ENCODE assay signal across 10 cellular contexts in genomic region chr5:16492398-16493175, GRCh38. TPM values are rescaled to one million over a fixed set of nuclear protein-coding genes. Genes with fewer than 3 reads are reported as not detected.
A peak's percentile ranks its signal among the peaks of the same experiment; 100 is the strongest.
DNase-seq lines count a peak whose midpoint lies in the region; ATAC-seq, FAIRE-seq and TF ChIP-seq lines count a peak whose summit lies in the region.
"Had no signal": no experiment of that assay in that cellular context is flagged by ENCODE, and none has a peak within 500 bp of the region (broad histone marks: within the 10 kb centered on the region; RNA-seq: fewer than 3 reads in every experiment).

No MANE protein-coding gene starts in this region.

- H4K20me1 ChIP-seq in HepG2 (ENCODE audit: insufficient read depth, low read length) (no peaks in the 10 kb centered on the region), astrocyte (ENCODE audit: insufficient read depth, low read length) (no peaks in the 10 kb centered on the region)

- H3K27me3 Mint-ChIP-seq in astrocyte (ENCODE audit: low read depth, unreplicated experiment): peaks cover 3% of the 10 kb centered on the region
- H3K27me3 Mint-ChIP-seq in activated naive CD4-positive, alpha-beta T cell treated with anti-CD3 and anti-CD28 coated beads for 36 hours (ENCODE audit: low read depth): no peaks in the 10 kb centered on the region

- H3K4me2 ChIP-seq in HepG2 (ENCODE audit: low read depth, low read length) (no peak overlapping the region), astrocyte (ENCODE audit: low read length) (no peak overlapping the region)

- H3K36me3 Mint-ChIP-seq in astrocyte (ENCODE audit: low read depth, unreplicated experiment): peaks cover 3% of the 10 kb centered on the region
- peaks cover 10% of the 10 kb centered on the region for H3K36me3 Mint-ChIP-seq in activated naive CD4-positive, alpha-beta T cell treated with anti-CD3 and anti-CD28 coated beads for 36 hours (ENCODE audit: low read depth)

- DNase-seq in right lobe of liver (no peak), HepG2 (ENCODE audit: low spot score) (no peak), astrocyte (ENCODE audit: low read depth) (peak; percentile 70), left colon (peak; percentile 61 to 70), GM19239 (ENCODE audit: insufficient read length, low spot score) (no peak)
- DNase-seq in activated naive CD4-positive, alpha-beta T cell treated with anti-CD3 and anti-CD28 coated beads for 36 hours: no peak
- DNase-seq: RPMI8226 had no signal

- peak overlapping the region; percentile 79 for H3K27ac Mint-ChIP-seq in astrocyte (ENCODE audit: unreplicated experiment)
- no peak overlapping the region for H3K27ac Mint-ChIP-seq in activated naive CD4-positive, alpha-beta T cell treated with anti-CD3 and anti-CD28 coated beads for 36 hours

- no peak for TF ChIP-seq RAD21 in HepG2 (CRISPR knock-in tag; IDR thresholded peaks at IDR 0.05)

- intact Hi-C loops in right lobe of liver (cut with DNase I): loop anchor here (10.0 kb wide), 2 partner anchors 52 to 62 kb away; no protein-coding TSS in a partner anchor
- intact Hi-C loops in HepG2 (cut with micrococcal nuclease; ENCODE audit: unreplicated experiment): no loop called here
- intact Hi-C loops in left colon (cut with DNase I, micrococcal nuclease): loop anchor here in 1 of 2 donors (5.0 kb wide), 1 partner anchor 60 kb away; no protein-coding TSS in a partner anchor
- intact Hi-C loops in activated naive CD4-positive, alpha-beta T cell treated with anti-CD3 and anti-CD28 coated beads for 36 hours (cut with micrococcal nuclease): no loop called here

- CTCF ChIA-PET in HepG2 (lab: Yijun Ruan, JAX; ENCODE audit: low intra/inter-chr PET ratio, low total read pairs): no interaction called here
- CTCF ChIA-PET in activated naive CD4-positive, alpha-beta T cell treated with anti-CD3 and anti-CD28 coated beads for 36 hours (lab: Charles Lee): interaction anchor here (0.7 kb wide), 2 partner anchors 9 to 21 kb away, joined by 3 read pairs; no protein-coding TSS in a partner anchor

- FAIRE-seq in HepG2 (lab: Jason Lieb, UNC) (no peak), astrocyte (lab: Jason Lieb, UNC) (no peak), GM19239 (lab: Jason Lieb, UNC) (no peak)

- TF ChIP-seq CTCF in right lobe of liver (IDR thresholded peaks at IDR 0.05) (no peak), HepG2 (CRISPR knock-in tag; IDR thresholded peaks at IDR 0.05) (no peak), astrocyte (IDR thresholded peaks at IDR 0.05; ENCODE audit: insufficient read depth, low read depth, low read length) (no peak)

- H2AFZ ChIP-seq in HepG2 (ENCODE audit: low read length): no peak overlapping the region
- no peak overlapping the region for H2AFZ ChIP-seq in astrocyte (ENCODE audit: low read depth, low read length)

- peak; percentile 9 to 55 (median 42) for ATAC-seq in right lobe of liver
- no peak for ATAC-seq in HepG2
- ATAC-seq in left colon: peak; percentile 77
- no peak for ATAC-seq in GM19035 (IDR thresholded peaks at IDR 0.05; ENCODE audit: unreplicated experiment)
- no peak for ATAC-seq in HG02571 (IDR thresholded peaks at IDR 0.05; ENCODE audit: unreplicated experiment)

- POLR2A ChIA-PET in HepG2 (lab: Yijun Ruan, JAX): no interaction called here

- H3K9me3 ChIP-seq in right lobe of liver: no peaks in the 10 kb centered on the region
- peaks cover 20% of the 10 kb centered on the region; the same call in 1 of the 2 replicates for H3K9me3 ChIP-seq in HepG2 (ENCODE audit: low read length)
- no peaks in the 10 kb centered on the region for H3K9me3 ChIP-seq in astrocyte (ENCODE audit: insufficient read depth, low read depth, low read length)

- no peak overlapping the region for H3K4me3 ChIP-seq in right lobe of liver
- no peak overlapping the region for H3K4me3 ChIP-seq in HepG2 (replicated peaks in 1 of 3; ENCODE audit: insufficient read depth in 1 of 3, low read depth in 2 of 3, low read length in 3 of 3)
- no peak overlapping the region for H3K4me3 ChIP-seq in astrocyte (ENCODE audit: insufficient read depth, low read depth, low read length)

- BruUV-seq in HepG2 (replicated peaks; lab: Mats Ljungman, UMichigan): no TSS peak

- H3K27me3 ChIP-seq in right lobe of liver (no peaks in the 10 kb centered on the region), HepG2 (ENCODE audit: control insufficient read depth in 1 of 2, insufficient read depth in 2 of 2, low read length in 2 of 2) (no peaks in the 10 kb centered on the region; a peak in 1 of 5 replicates), astrocyte (ENCODE audit: insufficient read depth, low read length) (no peaks in the 10 kb centered on the region)

- in situ Hi-C loops in HepG2 (cut with HindIII; ENCODE audit: extremely low pct_ligation_motif_present, low pct_unique_long_range_greater_than_20kb): no loop called here

- H3K4me3 Mint-ChIP-seq in astrocyte (ENCODE audit: unreplicated experiment): no peak overlapping the region
- H3K4me3 Mint-ChIP-seq in activated naive CD4-positive, alpha-beta T cell treated with anti-CD3 and anti-CD28 coated beads for 36 hours: no peak overlapping the region
- H3K4me3 Mint-ChIP-seq: neural crest cell had no signal

- H3K9me3 Mint-ChIP-seq in astrocyte (ENCODE audit: unreplicated experiment): peaks cover 12% of the 10 kb centered on the region
- peaks cover 22% of the 10 kb centered on the region for H3K9me3 Mint-ChIP-seq in activated naive CD4-positive, alpha-beta T cell treated with anti-CD3 and anti-CD28 coated beads for 36 hours

- 54% methylated on average over 10 of the region's 11 CpGs for WGBS in right lobe of liver (ENCODE audit: insufficient coverage, low coverage, low lambda C conversion rate, missing lambda C conversion rate)
- 30% methylated on average over 11 of the region's 11 CpGs for WGBS in HepG2 (ENCODE audit: low lambda C conversion rate)

- TF ChIP-seq EP300 in HepG2 (IDR thresholded peaks at IDR 0.05; ENCODE audit: low read depth in 2 of 2, low read length in 2 of 2) (no peak), HepG2 (CRISPR knock-in tag; IDR thresholded peaks at IDR 0.05; ENCODE audit: borderline replicate concordance) (no peak)

- no peaks in the 10 kb centered on the region for H3K79me2 ChIP-seq in HepG2 (ENCODE audit: insufficient read depth, low read length)
- no peaks in the 10 kb centered on the region for H3K79me2 ChIP-seq in astrocyte (ENCODE audit: insufficient read depth, low read length)

- no peak overlapping the region for H3K9ac ChIP-seq in HepG2 (ENCODE audit: insufficient read depth, low read depth, low read length)
- H3K9ac ChIP-seq in astrocyte (ENCODE audit: low read length): no peak overlapping the region

- no peak for TF ChIP-seq POLR2A in right lobe of liver (IDR thresholded peaks at IDR 0.05)
- no peak for TF ChIP-seq POLR2A in HepG2 (IDR thresholded peaks at IDR 0.05; ENCODE audit: insufficient read depth in 1 of 2, low read depth in 2 of 2, low read length in 2 of 2)

- H3K4me1 Mint-ChIP-seq in astrocyte (ENCODE audit: low read depth, unreplicated experiment): peaks cover 3% of the 10 kb centered on the region
- H3K4me1 Mint-ChIP-seq in activated naive CD4-positive, alpha-beta T cell treated with anti-CD3 and anti-CD28 coated beads for 36 hours (ENCODE audit: low read depth): peaks cover 14% of the 10 kb centered on the region
- H3K4me1 Mint-ChIP-seq: neural crest cell had no signal

- H3K27ac ChIP-seq in right lobe of liver (peak overlapping the region in 2 of 3 donors; percentile 9 to 20), HepG2 (ENCODE audit: extremely low read length, insufficient read depth, low read length) (no peak overlapping the region), astrocyte (ENCODE audit: low read depth, low read length) (no peak overlapping the region)

- H3K36me3 ChIP-seq in right lobe of liver: no peaks in the 10 kb centered on the region
- no peaks in the 10 kb centered on the region for H3K36me3 ChIP-seq in HepG2 (replicated peaks in 1 of 2; ENCODE audit: control insufficient read depth in 1 of 2, insufficient read depth in 2 of 2, low read length in 2 of 2)
- no peaks in the 10 kb centered on the region for H3K36me3 ChIP-seq in astrocyte (ENCODE audit: insufficient read depth, low read length)

- H3K4me1 ChIP-seq in right lobe of liver: peaks cover 0 to 31% (median 7%) of the 10 kb centered on the region in 4 donors
- H3K4me1 ChIP-seq in HepG2 (ENCODE audit: insufficient read depth, low read length): no peaks in the 10 kb centered on the region
- no peaks in the 10 kb centered on the region for H3K4me1 ChIP-seq in astrocyte (ENCODE audit: insufficient read depth, low read length)

TF ChIP-seq in HepG2, 621 proteins besides CTCF, POLR2A, EP300 and RAD21 (continues in another document):
- TF ChIP-seq ZNF766 (CRISPR knock-in tag; IDR thresholded peaks at IDR 0.05; ENCODE audit: borderline replicate concordance) (no peak), ZNF850 (CRISPR knock-in tag; conservative IDR thresholded peaks at IDR 0.05) (no peak)

RNA-seq across cellular contexts. Expression of gene ZNF622, which starts 27.0 kb away (rescaled TPM):
- 10 to 100 TPM; 12.9 to 15.7 (median 14.9) TPM for total RNA-seq in right lobe of liver
- total RNA-seq in HepG2 (2016; rRNA removed; fragmentation: Illumina TruSeq; extraction: Trizol): 44.7 and 50.2 TPM in 2 replicates
- total RNA-seq in HepG2 (2016; cell fraction: cytosol; rRNA removed; fragmentation: Illumina TruSeq; extraction: Trizol; ENCODE audit: low read depth): 7.9 and 9.2 TPM in 2 replicates
- total RNA-seq in HepG2 (2016; cell fraction: insoluble cytoplasmic fraction; rRNA removed; fragmentation: Illumina TruSeq; extraction: Trizol): 42.5 and 45.6 TPM in 2 replicates
- total RNA-seq in HepG2 (2016; cell fraction: membrane; rRNA removed; fragmentation: Illumina TruSeq; extraction: Trizol): 10.6 and 12.6 TPM in 2 replicates
- 25.0 and 27.5 TPM in 2 replicates for total RNA-seq in HepG2 (2016; cell fraction: nucleus; rRNA removed; fragmentation: Illumina TruSeq; extraction: Trizol)
- 10.9 and 12.1 TPM in 2 replicates for polyA plus RNA-seq in HepG2 (2011; rRNA removed)
- polyA plus RNA-seq in HepG2 (2011; cell fraction: cytosol; rRNA removed): 11.9 and 12.6 TPM in 2 replicates
- 6.4 and 7.3 TPM in 2 replicates for polyA plus RNA-seq in HepG2 (2011; cell fraction: nucleus; rRNA removed)
- 21.6 and 22.5 TPM in 2 replicates for polyA plus RNA-seq in HepG2 (2012)
- polyA plus RNA-seq in HepG2 (2016; cell fraction: cytosol; fragmentation: Illumina TruSeq; extraction: Trizol; ENCODE audit: low read depth): 5.6 and 6.2 TPM in 2 replicates
- 37.3 and 41.8 TPM in 2 replicates for polyA plus RNA-seq in HepG2 (2016; cell fraction: insoluble cytoplasmic fraction; fragmentation: Illumina TruSeq; extraction: Trizol; ENCODE audit: low read depth)
- 6.4 and 8.0 TPM in 2 replicates for polyA plus RNA-seq in HepG2 (2016; cell fraction: membrane; fragmentation: Illumina TruSeq; extraction: Trizol; ENCODE audit: low read depth)
- polyA plus RNA-seq in HepG2 (2016; cell fraction: nucleus; fragmentation: Illumina TruSeq; extraction: Trizol; ENCODE audit: insufficient read depth, low read depth): 27.7 and 29.2 TPM in 2 replicates
- polyA minus RNA-seq in HepG2 (2011; rRNA and poly(A)+ RNA removed; ENCODE audit: low replicate concordance): 9.9 and 22.3 TPM in 2 replicates
- polyA minus RNA-seq in HepG2 (2011; cell fraction: cytosol; rRNA and poly(A)+ RNA removed): 7.6 and 8.3 TPM in 2 replicates
- 15.4 and 18.2 TPM in 2 replicates for polyA minus RNA-seq in HepG2 (2011; cell fraction: nucleus; rRNA and poly(A)+ RNA removed)
- total RNA-seq in astrocyte: 56.3 and 56.4 TPM in 2 replicates
- total RNA-seq in left colon: 10 to 100 TPM; 41.7 to 42.5 TPM
- 10 to 100 TPM; 25.7 to 25.9 TPM for total RNA-seq in activated naive CD4-positive, alpha-beta T cell treated with anti-CD3 and anti-CD28 coated beads for 36 hours

Comparison
In these comparisons a context has a peak if more than half of its experiments do, and no peak if none do; other contexts are left out.
1. ATAC-seq: peak in right lobe of liver (4 of 4) and left colon (single experiment); none in HepG2 (single experiment), GM19035 (single experiment) and HG02571 (single experiment).
2. H3K27ac ChIP-seq: peak in right lobe of liver (2 of 3); none in HepG2 (single experiment) and astrocyte (single experiment).
3. intact Hi-C loops: an anchor here in right lobe of liver (10.0 kb wide); none called in HepG2 and activated naive CD4-positive, alpha-beta T cell treated with anti-CD3 and anti-CD28 coated beads for 36 hours.
4. DNase-seq: peak in astrocyte (single experiment) and left colon (2 of 2); none in right lobe of liver (0 of 3), HepG2 (single experiment), GM19239 (single experiment) and activated naive CD4-positive, alpha-beta T cell treated with anti-CD3 and anti-CD28 coated beads for 36 hours (single experiment).